In the genomic region with DNA sequence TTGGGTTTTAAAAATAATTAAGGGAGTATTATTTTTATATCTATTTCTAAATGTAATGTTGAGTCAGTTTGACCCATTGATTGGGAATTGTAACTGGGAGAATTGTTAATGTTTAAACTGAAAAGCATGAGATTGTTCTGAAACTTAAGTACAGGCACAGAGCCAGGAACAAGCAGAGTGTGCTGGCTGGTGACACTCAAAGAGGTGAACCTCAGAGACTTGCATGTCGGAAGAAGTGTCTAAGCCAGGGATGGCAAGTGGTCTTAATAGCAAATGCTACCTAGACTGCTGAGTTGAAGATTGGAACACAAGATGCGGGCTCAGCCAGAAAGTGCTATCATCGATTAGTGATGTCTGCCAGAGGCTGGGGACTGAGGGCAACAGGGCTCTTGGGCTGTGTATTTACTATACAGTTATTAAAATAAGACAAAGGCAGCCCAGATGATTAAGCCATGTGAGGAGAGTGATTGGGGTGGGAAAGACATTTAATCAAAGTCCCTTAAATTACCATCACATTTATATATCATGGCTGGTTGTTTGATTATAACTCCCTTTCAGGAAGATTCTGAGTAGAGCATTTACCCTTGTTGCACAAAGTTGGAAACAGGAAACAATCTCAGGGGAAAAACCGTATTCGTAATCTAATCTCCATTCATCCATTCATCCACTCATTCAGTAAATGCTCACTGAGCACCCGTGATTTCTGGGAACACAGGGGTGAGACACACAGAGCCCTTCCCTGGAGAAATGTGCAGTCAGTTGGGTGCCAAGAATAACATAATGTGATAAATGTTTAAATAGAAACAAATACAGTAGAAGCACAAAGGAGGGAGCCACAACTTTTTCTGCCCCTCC, we compare ENCODE assay signal across 1 cellular context.
A peak's percentile ranks its signal among the peaks of the same experiment; 100 is the strongest.
TF ChIP-seq lines count a peak whose summit lies in the region.

No MANE protein-coding gene starts in this region.

TF ChIP-seq in HepG2, 621 proteins besides CTCF, POLR2A, EP300 and RAD21:
- TF ChIP-seq BRCA1 (CRISPR knock-in tag; IDR thresholded peaks at IDR 0.05) (no peak), NR2F1 (CRISPR knock-in tag; IDR thresholded peaks at IDR 0.05) (no peak), CREB1 (IDR thresholded peaks at IDR 0.05) (no peak), CREB1 (CRISPR knock-in tag; IDR thresholded peaks at IDR 0.05) (0 out of 2 replicates have a peak, but pooled peaks have one; percentile 7), ZNF879 (CRISPR knock-in tag; IDR thresholded peaks at IDR 0.05) (no peak), KDM2A (CRISPR knock-in tag; IDR thresholded peaks at IDR 0.05; ENCODE audit: borderline replicate concordance, low read depth) (no peak), SRSF9 (IDR thresholded peaks at IDR 0.05; ENCODE audit: borderline replicate concordance, insufficient read depth, low read depth, low read length, poor library complexity, severe bottlenecking) (no peak)
- TF ChIP-seq, protein P1, sequence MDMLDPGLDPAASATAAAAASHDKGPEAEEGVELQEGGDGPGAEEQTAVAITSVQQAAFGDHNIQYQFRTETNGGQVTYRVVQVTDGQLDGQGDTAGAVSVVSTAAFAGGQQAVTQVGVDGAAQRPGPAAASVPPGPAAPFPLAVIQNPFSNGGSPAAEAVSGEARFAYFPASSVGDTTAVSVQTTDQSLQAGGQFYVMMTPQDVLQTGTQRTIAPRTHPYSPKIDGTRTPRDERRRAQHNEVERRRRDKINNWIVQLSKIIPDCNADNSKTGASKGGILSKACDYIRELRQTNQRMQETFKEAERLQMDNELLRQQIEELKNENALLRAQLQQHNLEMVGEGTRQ (IDR thresholded peaks at IDR 0.05; ENCODE audit: low read depth, low read length), result no peak
- TF ChIP-seq, protein P1 (CRISPR knock-in tag; IDR thresholded peaks at IDR 0.05; ENCODE audit: borderline replicate concordance), result no peak
- TF ChIP-seq, protein P2, sequence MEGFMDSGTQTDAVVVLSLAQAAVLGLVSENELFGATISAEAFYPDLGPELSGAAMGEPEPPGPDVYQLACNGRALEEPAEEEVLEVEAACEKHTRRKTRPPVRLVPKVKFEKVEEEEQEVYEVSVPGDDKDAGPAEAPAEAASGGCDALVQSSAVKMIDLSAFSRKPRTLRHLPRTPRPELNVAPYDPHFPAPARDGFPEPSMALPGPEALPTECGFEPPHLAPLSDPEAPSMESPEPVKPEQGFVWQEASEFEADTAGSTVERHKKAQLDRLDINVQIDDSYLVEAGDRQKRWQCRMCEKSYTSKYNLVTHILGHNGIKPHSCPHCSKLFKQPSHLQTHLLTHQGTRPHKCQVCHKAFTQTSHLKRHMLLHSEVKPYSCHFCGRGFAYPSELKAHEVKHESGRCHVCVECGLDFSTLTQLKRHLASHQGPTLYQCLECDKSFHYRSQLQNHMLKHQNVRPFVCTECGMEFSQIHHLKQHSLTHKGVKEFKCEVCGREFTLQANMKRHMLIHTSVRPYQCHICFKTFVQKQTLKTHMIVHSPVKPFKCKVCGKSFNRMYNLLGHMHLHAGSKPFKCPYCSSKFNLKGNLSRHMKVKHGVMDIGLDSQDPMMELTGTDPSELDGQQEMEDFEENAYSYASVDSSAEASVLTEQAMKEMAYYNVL (CRISPR knock-in tag; IDR thresholded peaks at IDR 0.05; ENCODE audit: borderline replicate concordance), result no peak
